In genomic region chr16:11390573-11391495, GRCh38 we compare ENCODE assay signal across 15 cellular contexts. TPM values are rescaled to one million over a fixed set of nuclear protein-coding genes. Genes with fewer than 3 reads are reported as not detected.
DNase-seq lines count a peak whose midpoint lies in the region; TF ChIP-seq lines count a peak whose summit lies in the region.
"Had no signal": no experiment of that assay in that cellular context is flagged by ENCODE, and none has a peak within 500 bp of the region (broad histone marks: within the 10 kb centered on the region; RNA-seq: fewer than 3 reads in every experiment).

No MANE protein-coding gene starts in this region.

- WGBS in neuronal stem cell (ENCODE audit: extremely low coverage in 2 of 2, insufficient read length in 2 of 2, insufficient replicate concordance in 1 of 2), 2 donors: no CpG with 5 or more reads among the region's 15 CpGs

- no peak overlapping the region for H2BK12ac ChIP-seq in neuronal stem cell (ENCODE audit: low read length)

- no peak overlapping the region for H3K4ac ChIP-seq in neuronal stem cell (ENCODE audit: low read length)

- peak overlapping the region; percentile 62 for H2BK15ac ChIP-seq in neuronal stem cell (ENCODE audit: low read length)

- peak overlapping the region; percentile 60 for H3K23ac ChIP-seq in neuronal stem cell (ENCODE audit: low read depth, low read length, poor library complexity)

- H3K4me2 ChIP-seq in neuronal stem cell (ENCODE audit: insufficient read depth, low read length, poor library complexity, severe bottlenecking) (no peak overlapping the region), OCI-LY7 (ENCODE audit: low read length) (no peak overlapping the region)
- H3K4me2 ChIP-seq: smooth muscle cell had no signal

- H3K9me3 ChIP-seq in neuronal stem cell (replicated peaks in 1 of 2; ENCODE audit: control insufficient read depth in 2 of 2, insufficient read depth in 1 of 2, low read depth in 1 of 2, low read length in 2 of 2) (no peaks in the 10 kb centered on the region), OCI-LY7 (ENCODE audit: low read length) (no peaks in the 10 kb centered on the region)
- H3K9me3 ChIP-seq: Peyer's patch had no signal

- H2BK120ac ChIP-seq in neuronal stem cell (ENCODE audit: low read depth, low read length): peak overlapping the region; percentile 5

- DNase-seq in GM20000 (ENCODE audit: low spot score) (peak; percentile 22), NCI-H1694 (lab: John Stamatoyannopoulos, UW) (peak; percentile 39), neuronal stem cell (ENCODE audit: low spot score) (no peak), SKM-1 (lab: John Stamatoyannopoulos, UW; ENCODE audit: unreplicated experiment) (no peak), OCI-LY7 (ENCODE audit: low spot score) (no peak), medulla oblongata (ENCODE audit: extremely low spot score) (no peak)
- DNase-seq in activated naive CD8-positive, alpha-beta T cell treated with anti-CD3 and anti-CD28 coated beads for 36 hours: no peak
- DNase-seq: activated naive CD8-positive, alpha-beta T cell treated with anti-CD3 and anti-CD28 coated beads, Interleukin-2, amount 50 U/mL, for 24 hours; CD8-positive, alpha-beta T cell; dermis blood vessel endothelial cell; natural killer cell; NCI-H1930; Peyer's patch had no signal

- TF ChIP-seq CTCF in GM20000 (IDR thresholded peaks at IDR 0.05; ENCODE audit: extremely low read depth, missing control alignments) (no peak), brain (conservative IDR thresholded peaks at IDR 0.05) (no peak), OCI-LY7 (conservative IDR thresholded peaks at IDR 0.05; ENCODE audit: low read length) (no peak)

- no peaks in the 10 kb centered on the region for H3K36me3 ChIP-seq in neuronal stem cell (replicated peaks in 1 of 2; ENCODE audit: control insufficient read depth in 2 of 2, insufficient read depth in 2 of 2, low read length in 2 of 2)
- H3K36me3 ChIP-seq in OCI-LY7 (ENCODE audit: insufficient read depth, low read length): no peaks in the 10 kb centered on the region
- H3K36me3 ChIP-seq: Peyer's patch had no signal

- no peaks in the 10 kb centered on the region for H3K9me3 Mint-ChIP-seq in brain
- H3K9me3 Mint-ChIP-seq in activated naive CD8-positive, alpha-beta T cell treated with anti-CD3 and anti-CD28 coated beads for 36 hours: no peaks in the 10 kb centered on the region
- H3K9me3 Mint-ChIP-seq: activated naive CD8-positive, alpha-beta T cell treated with anti-CD3 and anti-CD28 coated beads, Interleukin-2, amount 50 U/mL, for 24 hours; CD8-positive, alpha-beta T cell; natural killer cell had no signal

- H3K79me1 ChIP-seq in neuronal stem cell (ENCODE audit: low read depth, low read length): no peaks in the 10 kb centered on the region

- H3K4me1 Mint-ChIP-seq in brain: peaks cover 33% of the 10 kb centered on the region
- peaks cover 3% of the 10 kb centered on the region for H3K4me1 Mint-ChIP-seq in activated naive CD8-positive, alpha-beta T cell treated with anti-CD3 and anti-CD28 coated beads for 36 hours
- H3K4me1 Mint-ChIP-seq: natural killer cell had no signal

- H4K91ac ChIP-seq in neuronal stem cell (ENCODE audit: low read depth, low read length, poor library complexity): peak overlapping the region; percentile 62

- H2AFZ ChIP-seq in neuronal stem cell (ENCODE audit: low read length) (peak overlapping the region; percentile 9), OCI-LY7 (ENCODE audit: low read length) (no peak overlapping the region)

- no peaks in the 10 kb centered on the region for H3K36me3 Mint-ChIP-seq in brain
- no peaks in the 10 kb centered on the region for H3K36me3 Mint-ChIP-seq in activated naive CD8-positive, alpha-beta T cell treated with anti-CD3 and anti-CD28 coated beads for 36 hours
- H3K36me3 Mint-ChIP-seq: CD8-positive, alpha-beta T cell; natural killer cell had no signal

- H3K14ac ChIP-seq in neuronal stem cell (ENCODE audit: low read length): no peak overlapping the region

- CTCF ChIA-PET in OCI-LY7 (lab: Charles Lee; ENCODE audit: unreplicated experiment): interaction anchor here (0.6 kb wide), 1 partner anchor 423 kb away, joined by 3 read pairs; no protein-coding TSS in a partner anchor

- H2AK5ac ChIP-seq in neuronal stem cell (ENCODE audit: low read depth, low read length): peak overlapping the region; percentile 92

- H3K9me2 ChIP-seq in OCI-LY7 (ENCODE audit: insufficient read depth, low read length): no peaks in the 10 kb centered on the region

- H2BK5ac ChIP-seq in neuronal stem cell (ENCODE audit: low read length): no peak overlapping the region

- H3K4me3 Mint-ChIP-seq in brain: peak overlapping the region in 1 of 5 experiments; percentile 11
- no peak overlapping the region for H3K4me3 Mint-ChIP-seq in activated naive CD8-positive, alpha-beta T cell treated with anti-CD3 and anti-CD28 coated beads for 36 hours
- H3K4me3 Mint-ChIP-seq: activated naive CD8-positive, alpha-beta T cell treated with anti-CD3 and anti-CD28 coated beads, Interleukin-2, amount 50 U/mL, for 24 hours; CD8-positive, alpha-beta T cell; natural killer cell had no signal

- H3K4me1 ChIP-seq in neuronal stem cell (ENCODE audit: control insufficient read depth in 2 of 2, insufficient read depth in 1 of 2, low read depth in 1 of 2, low read length in 2 of 2): peaks cover 11 to 13% of the 10 kb centered on the region in 2 donors
- H3K4me1 ChIP-seq in OCI-LY7 (ENCODE audit: insufficient read depth, low read length, poor library complexity, severe bottlenecking): peaks cover 3% of the 10 kb centered on the region
- H3K4me1 ChIP-seq: Peyer's patch had no signal

- intact Hi-C loops in OCI-LY7 (cut with micrococcal nuclease; ENCODE audit: unreplicated experiment): loop anchor here (10.0 kb wide), 1 partner anchor 674 kb away; no protein-coding TSS in a partner anchor

- no peak overlapping the region for H4K8ac ChIP-seq in neuronal stem cell (ENCODE audit: low read depth, low read length)

- H3K79me2 ChIP-seq in OCI-LY7 (ENCODE audit: insufficient read depth, low read depth, low read length): no peaks in the 10 kb centered on the region

- H3K27ac ChIP-seq in neuronal stem cell (replicated peaks; ENCODE audit: low read length): no peak overlapping the region
- H3K27ac ChIP-seq in OCI-LY7 (ENCODE audit: low read depth, low read length, poor library complexity, severe bottlenecking): no peak overlapping the region
- H3K27ac ChIP-seq: Peyer's patch had no signal

- no TSS peak for BruUV-seq in OCI-LY7 (replicated peaks; lab: Mats Ljungman, UMichigan)

- peaks cover 0 to 3% (median 0%) of the 10 kb centered on the region in 3 experiments for H3K27me3 ChIP-seq in neuronal stem cell (ENCODE audit: control insufficient read depth in 3 of 3, insufficient read depth in 3 of 3, low read depth in 1 of 3, low read length in 3 of 3)
- H3K27me3 ChIP-seq: Peyer's patch had no signal

- H3K9ac ChIP-seq in neuronal stem cell (ENCODE audit: low read depth, low read length, poor library complexity): peak overlapping the region; percentile 38

- H3K18ac ChIP-seq in neuronal stem cell (ENCODE audit: low read length): peak overlapping the region; percentile 72

- H3K27ac Mint-ChIP-seq in brain: peak overlapping the region; percentile 4 to 85 (median 26)
- H3K27ac Mint-ChIP-seq in activated naive CD8-positive, alpha-beta T cell treated with anti-CD3 and anti-CD28 coated beads for 36 hours: no peak overlapping the region
- H3K27ac Mint-ChIP-seq: activated naive CD8-positive, alpha-beta T cell treated with anti-CD3 and anti-CD28 coated beads, Interleukin-2, amount 50 U/mL, for 24 hours; CD8-positive, alpha-beta T cell; natural killer cell had no signal

- POLR2A ChIA-PET in OCI-LY7 (lab: Charles Lee): no interaction called here

- no peaks in the 10 kb centered on the region for H4K20me1 ChIP-seq in OCI-LY7 (ENCODE audit: insufficient read depth, low read length)

- H3K4me3 ChIP-seq in neuronal stem cell (ENCODE audit: low read length in 2 of 2) (no peak overlapping the region), OCI-LY7 (ENCODE audit: low read depth, low read length, poor library complexity, severe bottlenecking) (no peak overlapping the region)
- H3K4me3 ChIP-seq: Peyer's patch, smooth muscle cell had no signal

- H3K27me3 Mint-ChIP-seq in brain: no peaks in the 10 kb centered on the region
- no peaks in the 10 kb centered on the region for H3K27me3 Mint-ChIP-seq in activated naive CD8-positive, alpha-beta T cell treated with anti-CD3 and anti-CD28 coated beads for 36 hours

RNA-seq across cellular contexts. Expression of gene RMI2, which starts 45.6 kb away (rescaled TPM):
- 43.1 TPM for polyA plus RNA-seq in brain (ENCODE audit: insufficient read depth, low read depth, low replicate concordance)
- polyA plus RNA-seq in neuronal stem cell (2013, experiment 1 of 2): 48.2 TPM
- 49.5 TPM for polyA plus RNA-seq in neuronal stem cell (2013, experiment 2 of 2)
- 60.4 and 84.5 TPM in 2 replicates for total RNA-seq in OCI-LY7 (2014; rRNA removed; shearing (Covaris generic))
- 126 and 157 TPM in 2 replicates for total RNA-seq in OCI-LY7 (2022)
- total RNA-seq in activated naive CD8-positive, alpha-beta T cell treated with anti-CD3 and anti-CD28 coated beads for 36 hours: 10 to 100 TPM; 50.1 to 56.1 TPM

Comparison
In these comparisons a context has a peak if more than half of its experiments do, and no peak if none do; other contexts are left out.
1. DNase-seq: peak in GM20000 (single experiment) and NCI-H1694 (single experiment); none in neuronal stem cell (single experiment), SKM-1 (single experiment), OCI-LY7 (single experiment), activated naive CD8-positive, alpha-beta T cell treated with anti-CD3 and anti-CD28 coated beads for 36 hours (single experiment) and medulla oblongata (single experiment).